Comparison of ENCODE assay signal across 9 cellular contexts in genomic region chr11:116641561-116642045, GRCh38.
DNase-seq lines count a peak whose midpoint lies in the region; TF ChIP-seq lines count a peak whose summit lies in the region.
"Had no signal": no experiment of that assay in that cellular context is flagged by ENCODE, and none has a peak within 500 bp of the region (broad histone marks: within the 10 kb centered on the region; RNA-seq: fewer than 3 reads in every experiment).

No MANE protein-coding gene starts in this region.

- POLR2A ChIA-PET in SK-N-SH (lab: Yijun Ruan, JAX) = interaction anchor here (0.9 to 2.9 kb wide), 9 partner anchors 132 to 257 kb away, joined by 3 to 27 read pairs (median 4); no protein-coding TSS in a partner anchor

- H3K27me3 ChIP-seq in SK-N-SH (ENCODE audit: insufficient read depth) = no peaks in the 10 kb centered on the region; the same call in 1 of the 2 replicates

- no peaks in the 10 kb centered on the region for H3F3A ChIP-seq in SK-N-SH (replicated peaks; ENCODE audit: insufficient read depth)

- H3K4me2 ChIP-seq in SK-N-SH = no peak overlapping the region

- H3K36me3 ChIP-seq in SK-N-SH (replicated peaks in 1 of 2; ENCODE audit: control insufficient read depth in 1 of 2, insufficient read depth in 2 of 2, low read length in 1 of 2) = no peaks in the 10 kb centered on the region

- CTCF ChIA-PET in SK-N-SH (lab: Yijun Ruan, JAX) = interaction anchor here (0.6 to 3.5 kb wide), 74 partner anchors 9 to 1316 kb away, joined by 3 to 47 read pairs (median 4); partner anchors contain the start of gene CADM1

- TF ChIP-seq RAD21 in SK-N-SH (IDR thresholded peaks at IDR 0.05; ENCODE audit: low read length) = peak; percentile 93

- H3K4me3 ChIP-seq in LNCaP clone FGC (ENCODE audit: low read depth, low read length) = no peak overlapping the region
- H3K4me3 ChIP-seq in SK-N-SH (ENCODE audit: low read depth in 2 of 2, low read length in 1 of 2) = no peak overlapping the region
- H3K4me3 ChIP-seq in fibroblast of mammary gland (ENCODE audit: control insufficient read depth, low read depth, low read length) = no peak overlapping the region

- H3K9me2 ChIP-seq in SK-N-SH = no peaks in the 10 kb centered on the region

- no peak for TF ChIP-seq EP300 in SK-N-SH (IDR thresholded peaks at IDR 0.05; ENCODE audit: borderline replicate concordance in 1 of 2, low read depth in 1 of 2, low read length in 1 of 2)

- H3K9ac ChIP-seq in SK-N-SH = no peak overlapping the region

- no peaks in the 10 kb centered on the region for H3K9me3 ChIP-seq in SK-N-SH

- H4K20me1 ChIP-seq in SK-N-SH (ENCODE audit: insufficient read depth) = no peaks in the 10 kb centered on the region

- DNase-seq in SHP77 (lab: John Stamatoyannopoulos, UW) = peak; percentile 25 to 33
- no peak for DNase-seq in SHP77 treated with DMSO at 0.1 percent for 48 hours (lab: John Stamatoyannopoulos, UW)
- DNase-seq in LNCaP clone FGC (ENCODE audit: low read depth) = no peak
- peak; percentile 86 for DNase-seq in SK-N-SH
- DNase-seq in fibroblast of mammary gland (ENCODE audit: low read depth) = no peak
- peak; percentile 72 for DNase-seq in retina
- no peak for DNase-seq in central memory CD4-positive, alpha-beta T cell
- no peak for DNase-seq in cortex of kidney (lab: John Stamatoyannopoulos, UW)
- DNase-seq: activated B cell treated with CpG ODN at 0.5 μM for 24 hours had no signal

- H2AFZ ChIP-seq in SK-N-SH (ENCODE audit: low read depth) = no peak overlapping the region

- H3K79me2 ChIP-seq in SK-N-SH (ENCODE audit: insufficient read depth) = no peaks in the 10 kb centered on the region

- TF ChIP-seq CTCF in LNCaP clone FGC (IDR thresholded peaks at IDR 0.05; ENCODE audit: control insufficient read depth, extremely low read depth, insufficient read depth) = peak; percentile 97
- TF ChIP-seq CTCF in SK-N-SH (IDR thresholded peaks at IDR 0.05) = peak; percentile 77
- peak; percentile 62 for TF ChIP-seq CTCF in fibroblast of mammary gland (conservative IDR thresholded peaks at IDR 0.05; ENCODE audit: control insufficient read depth, insufficient read depth, low read depth, low read length)

- WGBS in SK-N-SH (ENCODE audit: low lambda C conversion rate) = 0% methylated on average over 3 of the region's 11 CpGs

- peak overlapping the region in 1 of 2 experiments; percentile 76; a peak in 1 of 4 replicates for H3K27ac ChIP-seq in SK-N-SH (ENCODE audit: low read depth in 2 of 2, low read length in 1 of 2)

- peaks cover 0 to 19% of the 10 kb centered on the region in 2 experiments; a peak in 1 of 4 replicates for H3K4me1 ChIP-seq in SK-N-SH (ENCODE audit: control insufficient read depth in 1 of 2, insufficient read depth in 2 of 2, low read depth in 1 of 2, low read length in 1 of 2)

TF ChIP-seq in SK-N-SH, 30 proteins besides CTCF, POLR2A, EP300 and RAD21:
- no peak for TF ChIP-seq CHD2 (IDR thresholded peaks at IDR 0.05; ENCODE audit: low read length, partially characterized antibody)
- TF ChIP-seq TCF12 (IDR thresholded peaks at IDR 0.05) = no peak
- peak; percentile 78 for TF ChIP-seq SMC3 (IDR thresholded peaks at IDR 0.05; ENCODE audit: low read depth, low read length)
TF ChIP-seq in SK-N-SH: peak in this region for 1.

Comparison
In these comparisons a context has a peak if more than half of its experiments do, and no peak if none do; other contexts are left out.
1. DNase-seq: peak in SHP77 (2 of 2), SK-N-SH (single experiment) and retina (single experiment); none in SHP77 treated with DMSO at 0.1 percent for 48 hours (single experiment), LNCaP clone FGC (single experiment), fibroblast of mammary gland (single experiment), central memory CD4-positive, alpha-beta T cell (single experiment) and cortex of kidney (single experiment).
2. Peak in every context shown above with its lines, with median percentiles within 50 percentile points of each other: CTCF ChIP-seq.